In genomic region chr15:78044407-78045155, GRCh38 we compare ENCODE assay signal across 13 cellular contexts. TPM values are rescaled to one million over a fixed set of nuclear protein-coding genes. Genes with fewer than 3 reads are reported as not detected.
A peak's percentile ranks its signal among the peaks of the same experiment; 100 is the strongest.
DNase-seq lines count a peak whose midpoint lies in the region; ATAC-seq and TF ChIP-seq lines count a peak whose summit lies in the region.
"Had no signal": no experiment of that assay in that cellular context is flagged by ENCODE, and none has a peak within 500 bp of the region (broad histone marks: within the 10 kb centered on the region; RNA-seq: fewer than 3 reads in every experiment).

No MANE protein-coding gene starts in this region.

- H3K9me2 ChIP-seq in OCI-LY7 (ENCODE audit: insufficient read depth, low read length): no peaks in the 10 kb centered on the region

- peaks cover 5% of the 10 kb centered on the region; the same call in 1 of the 2 replicates for H4K20me1 ChIP-seq in OCI-LY7 (ENCODE audit: insufficient read depth, low read length)

- no peak for TF ChIP-seq EP300 in sigmoid colon (IDR thresholded peaks at IDR 0.05)

- POLR2A ChIA-PET in OCI-LY7 (lab: Charles Lee): no interaction called here

- H3K4me1 ChIP-seq in colonic mucosa (peaks cover 6% of the 10 kb centered on the region), sigmoid colon (peaks cover 0 to 58% (median 49%) of the 10 kb centered on the region in 4 donors), OCI-LY7 (ENCODE audit: insufficient read depth, low read length, poor library complexity, severe bottlenecking) (peaks cover 23% of the 10 kb centered on the region)

- BruUV-seq in OCI-LY7 (replicated peaks; lab: Mats Ljungman, UMichigan): no TSS peak

- intact Hi-C loops in colonic mucosa (cut with DNase I) (loop anchor here (10.0 kb wide), 1 partner anchor 60 kb away; no protein-coding TSS in a partner anchor), sigmoid colon (cut with DNase I) (loop anchor here (5.0 kb wide), 1 partner anchor 37 kb away; no protein-coding TSS in a partner anchor), OCI-LY7 (cut with micrococcal nuclease; ENCODE audit: unreplicated experiment) (no loop called here)

- no peaks in the 10 kb centered on the region for H3K79me2 ChIP-seq in OCI-LY7 (ENCODE audit: insufficient read depth, low read depth, low read length)

- CTCF ChIA-PET in OCI-LY7 (lab: Charles Lee; ENCODE audit: unreplicated experiment): no interaction called here

- no peak for ATAC-seq in HG02678 (IDR thresholded peaks at IDR 0.05; ENCODE audit: unreplicated experiment)

- H3K36me3 ChIP-seq in colonic mucosa (no peaks in the 10 kb centered on the region), sigmoid colon (peaks cover 0 to 21% (median 1%) of the 10 kb centered on the region in 4 donors), OCI-LY7 (ENCODE audit: insufficient read depth, low read length) (peaks cover 65% of the 10 kb centered on the region)

- TF ChIP-seq CTCF in colonic mucosa (IDR thresholded peaks at IDR 0.05): no peak
- no peak for TF ChIP-seq CTCF in sigmoid colon (IDR thresholded peaks at IDR 0.05)
- no peak for TF ChIP-seq CTCF in OCI-LY7 (conservative IDR thresholded peaks at IDR 0.05; ENCODE audit: low read length)

- H3K4me2 ChIP-seq in OCI-LY7 (ENCODE audit: low read length): no peak overlapping the region

- no peak overlapping the region for H2AFZ ChIP-seq in OCI-LY7 (ENCODE audit: low read length)

- H3K27me3 ChIP-seq in colonic mucosa: no peaks in the 10 kb centered on the region
- H3K27me3 ChIP-seq in sigmoid colon: no peaks in the 10 kb centered on the region

- no peak for TF ChIP-seq POLR2A in sigmoid colon (IDR thresholded peaks at IDR 0.05)

- H3K9me3 ChIP-seq in colonic mucosa (no peaks in the 10 kb centered on the region), sigmoid colon (no peaks in the 10 kb centered on the region), OCI-LY7 (ENCODE audit: low read length) (no peaks in the 10 kb centered on the region)

- no peak overlapping the region for H3K9ac ChIP-seq in colonic mucosa (ENCODE audit: low read depth in 2 of 2, low read length in 2 of 2)

- H3K27ac ChIP-seq in colonic mucosa: peak overlapping the region; percentile 12
- peak overlapping the region in 3 of 4 donors; percentile 27 to 62 (median 60) for H3K27ac ChIP-seq in sigmoid colon
- H3K27ac ChIP-seq in OCI-LY7 (ENCODE audit: low read depth, low read length, poor library complexity, severe bottlenecking): no peak overlapping the region
- H3K27ac ChIP-seq: epithelial cell of prostate had no signal

- no peak overlapping the region for H3K4me3 ChIP-seq in colonic mucosa
- H3K4me3 ChIP-seq in sigmoid colon: no peak overlapping the region
- H3K4me3 ChIP-seq in OCI-LY7 (ENCODE audit: low read depth, low read length, poor library complexity, severe bottlenecking): no peak overlapping the region

- 46 to 48% methylated on average over 5 of the region's 5 CpGs for WGBS in sigmoid colon, 2 donors

- DNase-seq in NOMO-1 treated with DMSO at 0.1 percent for 48 hours (lab: John Stamatoyannopoulos, UW; ENCODE audit: unreplicated experiment): peak; percentile 64
- DNase-seq in NOMO-1 treated with dmso at 0.1 percent for 144 hours (lab: John Stamatoyannopoulos, UW; ENCODE audit: unreplicated experiment): no peak
- DNase-seq in NCI-H446 treated with DMSO at 0.1 percent for 48 hours (lab: John Stamatoyannopoulos, UW): peak; percentile 31
- DNase-seq in colonic mucosa: peak; percentile 16
- no peak for DNase-seq in sigmoid colon
- no peak for DNase-seq in mucosa of gallbladder (ENCODE audit: low spot score)
- DNase-seq in OCI-LY7 (ENCODE audit: low spot score): no peak
- DNase-seq: amygdala, T1000 had no signal

RNA-seq across cellular contexts. Expression of gene TBC1D2B, which starts 32.9 kb away (rescaled TPM):
- 10 to 100 TPM; 35.9 to 49.1 TPM for total RNA-seq in colonic mucosa
- 10 to 100 TPM; 25.3 to 47.1 (median 37.6) TPM for total RNA-seq in sigmoid colon
- 10 to 100 TPM in 2 of 3 donors, 1 to 10 TPM in 1; 7.6 to 30.3 (median 13.2) TPM for polyA plus RNA-seq in sigmoid colon
- 75.5 TPM for total RNA-seq in mucosa of gallbladder
- 22.8 and 30.9 TPM in 2 replicates for total RNA-seq in OCI-LY7 (2014; rRNA removed; shearing (Covaris generic))
- 38.2 and 41.5 TPM in 2 replicates for total RNA-seq in OCI-LY7 (2022)

RNA-seq across cellular contexts. Expression of gene SH2D7, which starts 47.8 kb away (rescaled TPM):
- 1 to 10 TPM in 1 of 2 donors, under 1 TPM in 1; 0.58 to 1.6 TPM for total RNA-seq in colonic mucosa
- total RNA-seq in sigmoid colon: not detected
- 1 to 10 TPM in 2 of 3 donors, under 1 TPM in 1; 0.69 to 3.0 (median 2.5) TPM for polyA plus RNA-seq in sigmoid colon
- 2.3 TPM for total RNA-seq in mucosa of gallbladder
- total RNA-seq in OCI-LY7 (2014; rRNA removed; shearing (Covaris generic)): not detected in 2 replicates
- not detected in 2 replicates for total RNA-seq in OCI-LY7 (2022)
- total RNA-seq: pulmonary artery endothelial cell had no signal
- polyA plus RNA-seq: keratinocyte had no signal

Comparison
In these comparisons a context has a peak if more than half of its experiments do, and no peak if none do; other contexts are left out.
1. DNase-seq: peak in NOMO-1 treated with DMSO at 0.1 percent for 48 hours (single experiment), NCI-H446 treated with DMSO at 0.1 percent for 48 hours (single experiment) and colonic mucosa (single experiment); none in NOMO-1 treated with dmso at 0.1 percent for 144 hours (single experiment), sigmoid colon (single experiment), mucosa of gallbladder (single experiment) and OCI-LY7 (single experiment).